9 cellular contexts compared by ENCODE assay signal in the genomic region with DNA sequence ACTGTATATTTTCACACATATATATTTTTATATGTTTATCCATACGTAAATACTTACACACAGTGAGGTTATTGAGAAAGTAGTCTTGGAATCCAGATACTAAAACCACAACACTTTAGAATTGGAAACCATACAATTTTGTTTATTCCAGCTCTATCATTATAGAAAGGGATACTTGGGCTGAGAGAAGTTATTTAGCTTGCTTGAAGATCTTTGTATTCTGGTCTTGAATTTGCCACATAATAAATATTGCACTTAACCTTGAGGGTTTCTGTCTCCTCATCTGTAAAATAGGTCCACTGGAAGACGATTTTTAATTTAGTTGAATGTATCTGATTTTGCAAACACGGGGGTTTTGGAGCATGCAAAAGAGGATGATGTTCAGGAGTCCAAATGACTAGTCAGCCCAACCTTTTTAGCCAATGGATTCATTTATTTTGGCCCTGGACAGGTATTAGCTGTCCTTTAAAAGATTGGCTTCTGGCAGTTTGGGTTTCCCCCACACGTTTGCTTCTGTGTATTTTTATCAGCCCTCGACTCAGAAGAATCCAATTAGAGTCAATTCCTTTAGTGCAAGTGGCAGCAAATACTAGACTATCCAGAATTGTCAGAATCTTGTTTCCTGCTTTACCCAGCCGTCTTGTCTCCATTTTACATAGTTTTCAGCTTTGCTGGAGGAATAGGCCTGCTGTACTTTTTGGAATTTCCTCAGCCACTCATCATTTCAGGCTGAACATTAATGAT.
DNase-seq lines count a peak whose midpoint lies in the region; ATAC-seq and TF ChIP-seq lines count a peak whose summit lies in the region.
"Had no signal": no experiment of that assay in that cellular context is flagged by ENCODE, and none has a peak within 500 bp of the region (broad histone marks: within the 10 kb centered on the region; RNA-seq: fewer than 3 reads in every experiment).

No MANE protein-coding gene starts in this region.

- peaks cover 0 to 11% (median 6%) of the 10 kb centered on the region in 11 experiments; a peak in 7 of 22 replicates for H3K27me3 ChIP-seq in BLaER1 treated with 17β-estradiol and CSF1 and Interleukin-3, amounts not matched to agents 10 nM and 100 nM
- no peaks in the 10 kb centered on the region for H3K27me3 ChIP-seq in BE2C

- no peak overlapping the region for H3K4me3 Mint-ChIP-seq in mesothelial cell of epicardium

- TF ChIP-seq CTCF in astrocyte of the spinal cord (IDR thresholded peaks at IDR 0.05; ENCODE audit: low read depth, low read length) (no peak), mesothelial cell of epicardium (IDR thresholded peaks at IDR 0.05; ENCODE audit: unreplicated experiment) (no peak), BE2C (IDR thresholded peaks at IDR 0.05; ENCODE audit: low read depth, low read length) (no peak)

- no peaks in the 10 kb centered on the region for H4K20me1 ChIP-seq in BLaER1 treated with 17β-estradiol and CSF1 and Interleukin-3, amounts not matched to agents 10 nM and 100 nM

- H3K4me1 ChIP-seq in BLaER1 treated with 17β-estradiol and CSF1 and Interleukin-3, amounts not matched to agents 10 nM and 100 nM: peaks cover 70 to 100% (median 91%) of the 10 kb centered on the region in 10 experiments
- H3K4me1 ChIP-seq in BE2C: peaks cover 16% of the 10 kb centered on the region

- peak overlapping the region in 10 of 11 experiments; percentile 32 to 89 (median 66); a peak in 18 of 22 replicates for H3K27ac ChIP-seq in BLaER1 treated with 17β-estradiol and CSF1 and Interleukin-3, amounts not matched to agents 10 nM and 100 nM
- H3K27ac ChIP-seq in substantia nigra (ENCODE audit: low read depth, low read length, poor library complexity, severe bottlenecking): no peak overlapping the region

- DNase-seq in HS-5 (ENCODE audit: low read depth): peak; percentile 91
- peak; percentile 40 for DNase-seq in astrocyte of the spinal cord (ENCODE audit: low read depth, low spot score)
- DNase-seq in mesothelial cell of epicardium (ENCODE audit: low spot score in 2 of 2, unreplicated experiment in 2 of 2): no peak
- no peak for DNase-seq in substantia nigra (lab: John Stamatoyannopoulos, UW)
- DNase-seq in putamen (ENCODE audit: low spot score): no peak
- DNase-seq in BE2C: no peak
- DNase-seq: T1000 had no signal

- peak overlapping the region; percentile 0 to 95 (median 69); a peak in 21 of 22 replicates for H3K4me2 ChIP-seq in BLaER1 treated with 17β-estradiol and CSF1 and Interleukin-3, amounts not matched to agents 10 nM and 100 nM

- peak overlapping the region; percentile 90 for H3K27ac Mint-ChIP-seq in mesothelial cell of epicardium

- H3K36me3 ChIP-seq in BLaER1 treated with 17β-estradiol and CSF1 and Interleukin-3, amounts not matched to agents 10 nM and 100 nM: no peaks in the 10 kb centered on the region
- H3K36me3 ChIP-seq in BE2C: no peaks in the 10 kb centered on the region

- in situ Hi-C loops in astrocyte of the spinal cord (cut with HindIII; ENCODE audit: low sequenced_read_pairs): no loop called here

- no peak for ATAC-seq in HG03342 (IDR thresholded peaks at IDR 0.05; ENCODE audit: unreplicated experiment)

- no peaks in the 10 kb centered on the region for H3K27me3 Mint-ChIP-seq in mesothelial cell of epicardium (ENCODE audit: low read depth)

- H3K9me3 Mint-ChIP-seq in mesothelial cell of epicardium: no peaks in the 10 kb centered on the region

- no peaks in the 10 kb centered on the region for H3K36me3 Mint-ChIP-seq in mesothelial cell of epicardium

- no peak overlapping the region for H3K4me3 ChIP-seq in BLaER1 treated with 17β-estradiol and CSF1 and Interleukin-3, amounts not matched to agents 10 nM and 100 nM
- no peak overlapping the region for H3K4me3 ChIP-seq in astrocyte of the spinal cord (ENCODE audit: low read depth, low read length)
- H3K4me3 ChIP-seq in BE2C (ENCODE audit: low read depth, low read length): no peak overlapping the region

- peak overlapping the region in 6 of 11 experiments; percentile 1 to 78 (median 48); a peak in 9 of 22 replicates for H3K9ac ChIP-seq in BLaER1 treated with 17β-estradiol and CSF1 and Interleukin-3, amounts not matched to agents 10 nM and 100 nM

- peaks cover 58% of the 10 kb centered on the region for H3K4me1 Mint-ChIP-seq in mesothelial cell of epicardium

- H3K9me3 ChIP-seq in BLaER1 treated with 17β-estradiol and CSF1 and Interleukin-3, amounts not matched to agents 10 nM and 100 nM (replicated peaks in 1 of 11): no peaks in the 10 kb centered on the region
- H3K9me3 ChIP-seq in BE2C: no peaks in the 10 kb centered on the region

Comparison
In these comparisons a context has a peak if more than half of its experiments do, and no peak if none do; other contexts are left out.
1. DNase-seq: peak in HS-5 (single experiment) and astrocyte of the spinal cord (single experiment); none in mesothelial cell of epicardium (0 of 2), substantia nigra (0 of 49), putamen (single experiment) and BE2C (single experiment).